ENCODE assay signal across 1 cellular context in genomic region chr10:33155720-33156638, GRCh38.
TF ChIP-seq lines count a peak whose summit lies in the region.

No MANE protein-coding gene starts in this region.

TF ChIP-seq in HepG2, 621 proteins besides CTCF, POLR2A, EP300 and RAD21 (continued from another document and continues in another):
- no peak for TF ChIP-seq ZNF343 (CRISPR knock-in tag; IDR thresholded peaks at IDR 0.05)
- TF ChIP-seq THAP9 (CRISPR knock-in tag; IDR thresholded peaks at IDR 0.05; ENCODE audit: borderline replicate concordance): no peak
- TF ChIP-seq TBL1XR1 (IDR thresholded peaks at IDR 0.05; ENCODE audit: borderline replicate concordance, low read length, partially characterized antibody): peak; percentile 96
- peak; percentile 82; the same call in 1 of the 2 replicates for TF ChIP-seq SMARCE1 (IDR thresholded peaks at IDR 0.05; ENCODE audit: borderline replicate concordance)
- TF ChIP-seq ZNF670 (CRISPR knock-in tag; IDR thresholded peaks at IDR 0.05; ENCODE audit: borderline replicate concordance): no peak
- TF ChIP-seq ZNF710 (CRISPR knock-in tag; IDR thresholded peaks at IDR 0.05; ENCODE audit: borderline replicate concordance): no peak
- peak; percentile 95 for TF ChIP-seq FOXO1 (CRISPR knock-in tag; IDR thresholded peaks at IDR 0.05)
- no peak for TF ChIP-seq NR2C2 (CRISPR knock-in tag; IDR thresholded peaks at IDR 0.05; ENCODE audit: borderline replicate concordance)
- TF ChIP-seq NFYB (CRISPR knock-in tag; IDR thresholded peaks at IDR 0.05): no peak
- peak; percentile 94; the same call in 1 of the 2 replicates for TF ChIP-seq NKX3-1 (CRISPR knock-in tag; IDR thresholded peaks at IDR 0.05)
- no peak for TF ChIP-seq KDM2A (CRISPR knock-in tag; IDR thresholded peaks at IDR 0.05; ENCODE audit: borderline replicate concordance, low read depth)
- no peak for TF ChIP-seq DDIT3 (CRISPR knock-in tag; IDR thresholded peaks at IDR 0.05)
- TF ChIP-seq NFE2L2 (IDR thresholded peaks at IDR 0.05; ENCODE audit: low read length): no peak
- 0 out of 2 replicates have a peak, but pooled peaks have one; percentile 13 for TF ChIP-seq ZBTB44 (CRISPR knock-in tag; IDR thresholded peaks at IDR 0.05)
- TF ChIP-seq CERS6 (CRISPR knock-in tag; IDR thresholded peaks at IDR 0.05): no peak
- peak; percentile 95 for TF ChIP-seq ZNF331 (CRISPR knock-in tag; IDR thresholded peaks at IDR 0.05)
- peak; percentile 79 for TF ChIP-seq ATF1 (CRISPR knock-in tag; IDR thresholded peaks at IDR 0.05)
- TF ChIP-seq ZNF556 (CRISPR knock-in tag; IDR thresholded peaks at IDR 0.05; ENCODE audit: borderline replicate concordance): 0 out of 2 replicates have a peak, but pooled peaks have one; percentile 31
- TF ChIP-seq ZNF543 (CRISPR knock-in tag; IDR thresholded peaks at IDR 0.05): no peak
- TF ChIP-seq NFRKB (IDR thresholded peaks at IDR 0.05): no peak
- peak; percentile 83 for TF ChIP-seq ZNF644 (CRISPR knock-in tag; IDR thresholded peaks at IDR 0.05; ENCODE audit: low read depth)
- TF ChIP-seq MTF2 (CRISPR knock-in tag; IDR thresholded peaks at IDR 0.05; ENCODE audit: borderline replicate concordance): no peak
- TF ChIP-seq PRDM4 (CRISPR knock-in tag; IDR thresholded peaks at IDR 0.05; ENCODE audit: borderline replicate concordance): no peak
- TF ChIP-seq ZNF850 (CRISPR knock-in tag; conservative IDR thresholded peaks at IDR 0.05): no peak
- no peak for TF ChIP-seq ZNF207 (IDR thresholded peaks at IDR 0.05; ENCODE audit: borderline replicate concordance)
- no peak for TF ChIP-seq HDAC6 (IDR thresholded peaks at IDR 0.05; ENCODE audit: low read depth, low read length)
- no peak for TF ChIP-seq MZF1 (CRISPR knock-in tag; IDR thresholded peaks at IDR 0.05; ENCODE audit: borderline replicate concordance)
- TF ChIP-seq ZNF841 (CRISPR knock-in tag; IDR thresholded peaks at IDR 0.05; ENCODE audit: borderline replicate concordance): no peak
- no peak for TF ChIP-seq MAFG (CRISPR knock-in tag; IDR thresholded peaks at IDR 0.05)
- TF ChIP-seq ZNF337 (CRISPR knock-in tag; IDR thresholded peaks at IDR 0.05; ENCODE audit: borderline replicate concordance, low read depth): no peak
- TF ChIP-seq ZNF383 (CRISPR knock-in tag; IDR thresholded peaks at IDR 0.05; ENCODE audit: borderline replicate concordance): no peak
- TF ChIP-seq HIVEP1 (CRISPR knock-in tag; IDR thresholded peaks at IDR 0.05): no peak
- no peak for TF ChIP-seq SNAPC4 (CRISPR knock-in tag; IDR thresholded peaks at IDR 0.05)
- no peak for TF ChIP-seq ZEB1 (IDR thresholded peaks at IDR 0.05; ENCODE audit: insufficient replicate concordance, low read depth)
- no peak for TF ChIP-seq CREBL2 (CRISPR knock-in tag; IDR thresholded peaks at IDR 0.05; ENCODE audit: borderline replicate concordance)
- TF ChIP-seq NR2F2 (IDR thresholded peaks at IDR 0.05; ENCODE audit: borderline replicate concordance, low read depth): peak; percentile 94
- TF ChIP-seq HDAC1 (CRISPR knock-in tag; IDR thresholded peaks at IDR 0.05): peak; percentile 83; the same call in 1 of the 2 replicates
- TF ChIP-seq SIN3B (IDR thresholded peaks at IDR 0.05; ENCODE audit: low read length): peak; percentile 60; the same call in 1 of the 2 replicates
- TF ChIP-seq TBX2 (CRISPR knock-in tag; IDR thresholded peaks at IDR 0.05; ENCODE audit: borderline replicate concordance): peak; percentile 97
- TF ChIP-seq MYC (CRISPR knock-in tag; IDR thresholded peaks at IDR 0.05; ENCODE audit: borderline replicate concordance): no peak
- peak; percentile 85 for TF ChIP-seq ZNF703 (CRISPR knock-in tag; IDR thresholded peaks at IDR 0.05; ENCODE audit: borderline replicate concordance)
